ENCODE assay signal across 9 cellular contexts in the genomic region with DNA sequence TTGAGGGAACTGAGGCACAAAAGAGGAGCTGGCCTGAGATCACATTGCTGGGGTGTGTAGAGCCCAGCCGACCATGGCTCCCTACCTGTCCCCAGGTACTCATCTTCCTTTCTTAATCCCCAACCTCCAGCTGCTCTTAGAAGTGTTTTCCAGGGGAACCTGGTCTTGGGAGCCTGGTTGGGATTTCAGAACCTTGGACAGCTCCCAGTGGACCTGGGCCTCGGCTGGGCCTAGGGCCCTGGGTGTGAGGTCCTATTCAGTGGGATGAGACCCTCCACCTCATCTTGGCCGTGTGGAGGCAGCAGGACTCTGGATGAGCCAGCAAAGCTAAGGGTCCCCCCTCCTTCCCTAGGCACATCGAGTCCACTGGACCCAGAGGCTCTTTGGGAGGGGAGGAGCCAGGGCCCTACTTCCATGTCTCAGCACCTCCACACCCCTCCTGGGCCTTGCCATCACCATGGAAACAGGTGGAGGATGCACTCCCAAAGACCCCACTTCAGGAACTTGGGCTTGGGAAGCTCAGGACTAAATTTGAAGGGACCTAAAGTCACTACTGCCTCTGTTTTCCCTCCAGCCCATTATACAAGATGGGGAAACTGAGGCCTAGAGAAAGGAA. TPM values are rescaled to one million over a fixed set of nuclear protein-coding genes. Genes with fewer than 3 reads are reported as not detected.
DNase-seq lines count a peak whose midpoint lies in the region; ATAC-seq, FAIRE-seq and TF ChIP-seq lines count a peak whose summit lies in the region.
"Had no signal": no experiment of that assay in that cellular context is flagged by ENCODE, and none has a peak within 500 bp of the region (broad histone marks: within the 10 kb centered on the region; RNA-seq: fewer than 3 reads in every experiment).

No MANE protein-coding gene starts in this region.

- peaks cover 18% of the 10 kb centered on the region; the same call in 1 of the 2 replicates for H3K27me3 Mint-ChIP-seq in HFFc6 (ENCODE audit: insufficient read depth)
- no peaks in the 10 kb centered on the region for H3K27me3 Mint-ChIP-seq in activated T-helper 2 cell treated with anti-CD3 and anti-CD28 coated beads, Interferon-gamma antibody, Interleukin-2, Interleukin-4, amounts not matched to agents 10 μg/mL and 5 μg/mL and 100 μg/mL, durations not matched to agents 14 hours and 24 hours and 36 hours (ENCODE audit: low read depth)

- dilution Hi-C loops in keratinocyte (cut with MboI; ENCODE audit: extremely low pct_ligation_motif_present, low sequenced_read_pairs): no loop called here

- no peak overlapping the region for H2AFZ ChIP-seq in keratinocyte (ENCODE audit: control insufficient read depth, low read length)

- H3K4me2 ChIP-seq in keratinocyte (ENCODE audit: control insufficient read depth, extremely low read depth, insufficient read depth, low read depth, low read length): no peak overlapping the region

- no peaks in the 10 kb centered on the region for H3K9me1 ChIP-seq in keratinocyte (ENCODE audit: control insufficient read depth, extremely low read depth, insufficient read depth, low read length)

- no peak overlapping the region for H3K4me3 ChIP-seq in keratinocyte (ENCODE audit: control insufficient read depth in 2 of 3, extremely low read depth in 1 of 3, insufficient read depth in 2 of 3, low read depth in 1 of 3, low read length in 3 of 3)

- H3K79me2 ChIP-seq in keratinocyte (ENCODE audit: control insufficient read depth, insufficient read depth, low read length): no peaks in the 10 kb centered on the region

- TF ChIP-seq CTCF in HFFc6 (IDR thresholded peaks at IDR 0.05): no peak
- no peak for TF ChIP-seq CTCF in keratinocyte (optimal IDR thresholded peaks at IDR 0.05 in 1 of 3, IDR thresholded peaks at IDR 0.05 in 1 of 3, conservative IDR thresholded peaks at IDR 0.05 in 1 of 3; ENCODE audit: extremely low read depth in 1 of 3, insufficient read depth in 2 of 3, low read length in 3 of 3)

- no peak overlapping the region for H3K9ac ChIP-seq in keratinocyte (ENCODE audit: control insufficient read depth, extremely low read depth, insufficient read depth, low read length)

- no peak for FAIRE-seq in keratinocyte (lab: Jason Lieb, UNC)

- intact Hi-C loops in activated T-helper 2 cell treated with anti-CD3 and anti-CD28 coated beads, Interferon-gamma antibody, Interleukin-2, Interleukin-4, amounts not matched to agents 10 μg/mL and 5 μg/mL and 100 μg/mL, durations not matched to agents 14 hours and 24 hours and 36 hours (cut with micrococcal nuclease): no loop called here
- intact Hi-C loops in posterior vena cava (cut with DNase I): no loop called here

- DNase-seq in AG08396 (ENCODE audit: low spot score) (peak; percentile 71), HFFc6 (peak; percentile 27), keratinocyte (ENCODE audit: low read depth, low spot score) (peak; percentile 15), posterior vena cava (ENCODE audit: low spot score) (no peak), superior temporal gyrus (ENCODE audit: extremely low spot score) (no peak)
- peak; percentile 18 for DNase-seq in activated T-helper 2 cell treated with anti-CD3 and anti-CD28 coated beads, Interferon-gamma antibody, Interleukin-2, Interleukin-4, amounts not matched to agents 10 μg/mL and 5 μg/mL and 100 μg/mL, durations not matched to agents 14 hours and 24 hours and 36 hours (ENCODE audit: low spot score)

- H4K20me1 ChIP-seq in keratinocyte (ENCODE audit: control insufficient read depth, extremely low read depth, insufficient read depth, low read length): no peaks in the 10 kb centered on the region

- H3K4me1 Mint-ChIP-seq in HFFc6 (ENCODE audit: low read depth): no peaks in the 10 kb centered on the region
- H3K4me1 Mint-ChIP-seq in activated T-helper 2 cell treated with anti-CD3 and anti-CD28 coated beads, Interferon-gamma antibody, Interleukin-2, Interleukin-4, amounts not matched to agents 10 μg/mL and 5 μg/mL and 100 μg/mL, durations not matched to agents 14 hours and 24 hours and 36 hours (ENCODE audit: low read depth): no peaks in the 10 kb centered on the region
- H3K4me1 Mint-ChIP-seq: nephron had no signal

- H3K4me1 ChIP-seq in keratinocyte (ENCODE audit: control insufficient read depth, extremely low read depth, insufficient read depth, low read length): no peaks in the 10 kb centered on the region

- H3K36me3 ChIP-seq in keratinocyte (ENCODE audit: control insufficient read depth in 2 of 2, extremely low read depth in 1 of 2, insufficient read depth in 2 of 2, low read length in 2 of 2): no peaks in the 10 kb centered on the region

- H3K9me3 Mint-ChIP-seq in HFFc6: no peaks in the 10 kb centered on the region
- no peaks in the 10 kb centered on the region for H3K9me3 Mint-ChIP-seq in activated T-helper 2 cell treated with anti-CD3 and anti-CD28 coated beads, Interferon-gamma antibody, Interleukin-2, Interleukin-4, amounts not matched to agents 10 μg/mL and 5 μg/mL and 100 μg/mL, durations not matched to agents 14 hours and 24 hours and 36 hours
- H3K9me3 Mint-ChIP-seq: nephron had no signal

- no peak overlapping the region for H3K4me3 Mint-ChIP-seq in HFFc6
- H3K4me3 Mint-ChIP-seq in activated T-helper 2 cell treated with anti-CD3 and anti-CD28 coated beads, Interferon-gamma antibody, Interleukin-2, Interleukin-4, amounts not matched to agents 10 μg/mL and 5 μg/mL and 100 μg/mL, durations not matched to agents 14 hours and 24 hours and 36 hours (ENCODE audit: low read depth): no peak overlapping the region
- H3K4me3 Mint-ChIP-seq: nephron had no signal

- ATAC-seq in GM19463 (IDR thresholded peaks at IDR 0.05; ENCODE audit: unreplicated experiment): no peak
- ATAC-seq in HG03521 (IDR thresholded peaks at IDR 0.05; ENCODE audit: unreplicated experiment): no peak

- H3K9me3 ChIP-seq in keratinocyte (ENCODE audit: control insufficient read depth, low read depth, low read length): no peaks in the 10 kb centered on the region

- H3K27me3 ChIP-seq in keratinocyte (ENCODE audit: control insufficient read depth, extremely low read depth, insufficient read depth, low read length): no peaks in the 10 kb centered on the region

- H3K27ac Mint-ChIP-seq in HFFc6: no peak overlapping the region
- no peak overlapping the region for H3K27ac Mint-ChIP-seq in activated T-helper 2 cell treated with anti-CD3 and anti-CD28 coated beads, Interferon-gamma antibody, Interleukin-2, Interleukin-4, amounts not matched to agents 10 μg/mL and 5 μg/mL and 100 μg/mL, durations not matched to agents 14 hours and 24 hours and 36 hours
- H3K27ac Mint-ChIP-seq: nephron had no signal

- no peaks in the 10 kb centered on the region for H3K36me3 Mint-ChIP-seq in HFFc6 (ENCODE audit: low read depth)
- H3K36me3 Mint-ChIP-seq in activated T-helper 2 cell treated with anti-CD3 and anti-CD28 coated beads, Interferon-gamma antibody, Interleukin-2, Interleukin-4, amounts not matched to agents 10 μg/mL and 5 μg/mL and 100 μg/mL, durations not matched to agents 14 hours and 24 hours and 36 hours (ENCODE audit: low read depth): no peaks in the 10 kb centered on the region

- no peak overlapping the region for H3K27ac ChIP-seq in keratinocyte (ENCODE audit: control insufficient read depth, insufficient read depth, low read length)

RNA-seq across cellular contexts. Expression of a gene that starts 38.5 kb away (rescaled TPM):
- total RNA-seq in HFFc6 (2021; fragmentation: NEBNext Ultra II Directional; extraction: Animal tissue kit (Norgen Biotek cat#: 25700)): 100 to 1,000 TPM; 118 to 150 (median 140) TPM
- 34.7 and 37.4 TPM in 2 replicates for total RNA-seq in activated T-helper 2 cell treated with anti-CD3 and anti-CD28 coated beads, Interferon-gamma antibody, Interleukin-2, Interleukin-4, amounts not matched to agents 10 μg/mL and 5 μg/mL and 100 μg/mL, durations not matched to agents 14 hours and 24 hours and 36 hours
- 9.6 to 27.0 TPM (median 10.1 TPM) in 3 replicates for polyA plus RNA-seq in keratinocyte
- 209 TPM for polyA plus RNA-seq in keratinocyte (2011; ENCODE audit: low read depth)
- polyA plus RNA-seq in keratinocyte (2011; cell fraction: cytosol; rRNA removed): 22.9 and 44.4 TPM in 2 replicates
- polyA plus RNA-seq in keratinocyte (2011; cell fraction: nucleus; rRNA removed): 39.5 and 57.2 TPM in 2 replicates
- polyA plus RNA-seq in keratinocyte (2012; ENCODE audit: low replicate concordance): 41.3 and 64.1 TPM in 2 replicates
- polyA minus RNA-seq in keratinocyte: 18.4 to 145 TPM (median 21.9 TPM) in 3 replicates
- polyA minus RNA-seq in keratinocyte (2011; cell fraction: cytosol; rRNA and poly(A)+ RNA removed): 55.2 TPM
- 21.5 and 26.1 TPM in 2 replicates for polyA minus RNA-seq in keratinocyte (2011; cell fraction: nucleus; rRNA and poly(A)+ RNA removed)
- total RNA-seq in posterior vena cava: 100 to 1,000 TPM; 116 to 141 TPM

Comparison
In these comparisons a context has a peak if more than half of its experiments do, and no peak if none do; other contexts are left out.
1. DNase-seq: peak in AG08396 (single experiment), HFFc6 (single experiment), activated T-helper 2 cell treated with anti-CD3 and anti-CD28 coated beads, Interferon-gamma antibody, Interleukin-2, Interleukin-4, amounts not matched to agents 10 μg/mL and 5 μg/mL and 100 μg/mL, durations not matched to agents 14 hours and 24 hours and 36 hours (single experiment) and keratinocyte (single experiment); none in posterior vena cava (single experiment) and superior temporal gyrus (single experiment).